8 cellular contexts compared by ENCODE assay signal in the genomic region with DNA sequence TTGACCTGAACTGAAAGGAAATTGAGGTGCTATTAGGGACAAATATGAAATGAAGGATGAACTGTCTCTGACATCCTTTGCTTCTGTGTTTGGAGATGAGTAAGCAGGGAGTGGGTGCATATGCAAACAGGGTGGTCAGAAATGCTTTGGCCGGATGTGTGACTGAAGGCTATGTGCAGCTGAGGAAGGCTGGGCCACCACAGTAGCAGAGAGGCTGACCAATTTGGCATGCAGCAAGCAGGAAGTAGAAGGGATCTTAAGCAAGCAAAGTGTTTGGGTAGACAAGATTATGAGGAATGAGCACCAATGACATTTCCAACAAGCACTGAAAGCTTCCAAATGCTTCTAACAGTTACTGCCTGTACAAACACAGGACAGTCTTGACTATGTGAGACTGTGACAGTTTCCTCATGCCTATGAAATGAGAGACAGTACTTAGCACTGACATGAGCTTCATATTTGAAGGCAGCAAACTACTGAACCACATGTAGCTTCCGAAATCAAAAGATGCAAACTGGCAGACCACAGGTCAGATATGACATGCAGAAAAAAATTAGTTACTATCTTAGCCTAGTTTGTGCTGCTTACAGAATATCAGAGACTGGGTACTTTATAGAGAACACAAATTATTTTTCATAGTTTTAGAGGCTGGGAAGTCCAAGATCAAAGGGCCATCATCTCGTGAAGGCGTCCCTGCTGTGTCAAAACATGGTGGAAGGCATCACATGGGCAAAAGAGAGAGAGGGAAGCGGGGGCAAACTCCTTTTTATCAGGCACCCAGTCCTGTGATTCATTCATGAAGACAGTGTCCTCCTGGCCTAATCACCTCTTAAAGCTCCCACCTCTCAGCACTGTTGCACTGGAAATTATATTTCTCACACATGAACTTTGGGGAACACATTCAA. TPM values are rescaled to one million over a fixed set of nuclear protein-coding genes. Genes with fewer than 3 reads are reported as not detected.
DNase-seq lines count a peak whose midpoint lies in the region; ATAC-seq, FAIRE-seq and TF ChIP-seq lines count a peak whose summit lies in the region.

No MANE protein-coding gene starts in this region.

- no peaks in the 10 kb centered on the region for H3K9me3 ChIP-seq in upper lobe of left lung

- H3K27me3 ChIP-seq in upper lobe of left lung, result no peaks in the 10 kb centered on the region

- peak; percentile 23 to 32 for ATAC-seq in upper lobe of left lung (ENCODE audit: low FRiP score in 2 of 2)

- peak overlapping the region; percentile 32 to 68 (median 52) for H3K27ac ChIP-seq in upper lobe of left lung

- 53 to 65% methylated on average over 5 of the region's 5 CpGs for WGBS in lower leg skin, 2 donors
- 61 to 64% methylated on average over 4 to 5 of the region's 5 CpGs for WGBS in upper lobe of left lung, 2 donors

- H3K9me3 Mint-ChIP-seq in activated naive CD4-positive, alpha-beta T cell treated with anti-CD3 and anti-CD28 coated beads, Interleukin-2, amount 10 ng/mL, durations not matched to agents 7 days and 5 days, result no peaks in the 10 kb centered on the region

- TF ChIP-seq POLR2A in H54 (IDR thresholded peaks at IDR 0.05; ENCODE audit: low read depth, low read length) (no peak), lower leg skin (IDR thresholded peaks at IDR 0.05) (no peak), upper lobe of left lung (IDR thresholded peaks at IDR 0.05) (peak in 1 of 4 donors; percentile 33)

- peaks cover 47% of the 10 kb centered on the region for H3K36me3 Mint-ChIP-seq in activated naive CD4-positive, alpha-beta T cell treated with anti-CD3 and anti-CD28 coated beads, Interleukin-2, amount 10 ng/mL, durations not matched to agents 7 days and 5 days

- intact Hi-C loops in lower leg skin (cut with DNase I; ENCODE audit: low total_unique reads), result loop anchor here (10.0 kb wide), 1 partner anchor 132 kb away; the partner anchor contains the start of gene SLC35F5

- peaks cover 27 to 39% (median 34%) of the 10 kb centered on the region in 4 donors for H3K4me1 ChIP-seq in upper lobe of left lung

- no peak for TF ChIP-seq EP300 in upper lobe of left lung (IDR thresholded peaks at IDR 0.05)

- no peak overlapping the region for H3K4me3 ChIP-seq in lower leg skin (ENCODE audit: low read depth, poor library complexity, severe bottlenecking)
- no peak overlapping the region for H3K4me3 ChIP-seq in upper lobe of left lung

- H3K4me1 Mint-ChIP-seq in activated naive CD4-positive, alpha-beta T cell treated with anti-CD3 and anti-CD28 coated beads, Interleukin-2, amount 10 ng/mL, durations not matched to agents 7 days and 5 days, result peaks cover 53% of the 10 kb centered on the region

- no peaks in the 10 kb centered on the region for H3K36me3 ChIP-seq in upper lobe of left lung

- peak; percentile 59 for DNase-seq in activated CD4-positive, alpha-beta T cell treated with anti-CD3 and anti-CD28 coated beads for 48 hours
- no peak for DNase-seq in activated CD4-positive, alpha-beta T cell treated with anti-CD3 and anti-CD28 coated beads, Interleukin-2, amount 50 U/mL, for 1 hour
- no peak for DNase-seq in H54 (ENCODE audit: insufficient read length, low spot score)
- DNase-seq in M059J (ENCODE audit: low read depth), result peak; percentile 83
- peak; percentile 53 for DNase-seq in activated naive CD4-positive, alpha-beta T cell treated with anti-CD3 and anti-CD28 coated beads, Interleukin-2, amount 10 ng/mL, durations not matched to agents 7 days and 5 days
- DNase-seq in lower leg skin (ENCODE audit: low spot score in 2 of 2), result peak; percentile 50 to 87
- DNase-seq in upper lobe of left lung, result peak in 1 of 2 donors; percentile 77
- no peak for DNase-seq in hippocampal formation (lab: John Stamatoyannopoulos, UW)

- CTCF ChIA-PET in activated naive CD4-positive, alpha-beta T cell treated with anti-CD3 and anti-CD28 coated beads, Interleukin-2, amount 10 ng/mL, durations not matched to agents 7 days and 5 days (lab: Charles Lee), result interaction anchor here (3.1 kb wide), 1 partner anchor 9 kb away, joined by 21 read pairs; no protein-coding TSS in a partner anchor

- peak; percentile 94 for FAIRE-seq in H54 (lab: Jason Lieb, UNC)

- H3K27ac Mint-ChIP-seq in activated naive CD4-positive, alpha-beta T cell treated with anti-CD3 and anti-CD28 coated beads, Interleukin-2, amount 10 ng/mL, durations not matched to agents 7 days and 5 days, result peak overlapping the region; percentile 83

- peak overlapping the region; percentile 24 for H3K4me3 Mint-ChIP-seq in activated naive CD4-positive, alpha-beta T cell treated with anti-CD3 and anti-CD28 coated beads, Interleukin-2, amount 10 ng/mL, durations not matched to agents 7 days and 5 days

- no peaks in the 10 kb centered on the region for H3K27me3 Mint-ChIP-seq in activated naive CD4-positive, alpha-beta T cell treated with anti-CD3 and anti-CD28 coated beads, Interleukin-2, amount 10 ng/mL, durations not matched to agents 7 days and 5 days

- TF ChIP-seq CTCF in lower leg skin (IDR thresholded peaks at IDR 0.05) (no peak), upper lobe of left lung (IDR thresholded peaks at IDR 0.05) (no peak)

RNA-seq across cellular contexts. Expression of gene ACTR3, which starts 3.2 kb away (rescaled TPM):
- total RNA-seq in M059J (2014; rRNA removed; shearing (Covaris generic)), result 272 and 393 TPM in 2 replicates
- total RNA-seq in lower leg skin, result 100 to 1,000 TPM in 3 of 4 donors, 10 to 100 TPM in 1; 92.5 to 154 (median 115) TPM
- 100 to 1,000 TPM in 4 of 6 donors, 10 to 100 TPM in 2; 79.6 to 304 (median 139) TPM for total RNA-seq in upper lobe of left lung

Comparison
In these comparisons a context has a peak if more than half of its experiments do, and no peak if none do; other contexts are left out.
1. DNase-seq: peak in activated CD4-positive, alpha-beta T cell treated with anti-CD3 and anti-CD28 coated beads for 48 hours (single experiment), M059J (single experiment), activated naive CD4-positive, alpha-beta T cell treated with anti-CD3 and anti-CD28 coated beads, Interleukin-2, amount 10 ng/mL, durations not matched to agents 7 days and 5 days (single experiment) and lower leg skin (2 of 2); none in activated CD4-positive, alpha-beta T cell treated with anti-CD3 and anti-CD28 coated beads, Interleukin-2, amount 50 U/mL, for 1 hour (single experiment), H54 (single experiment) and hippocampal formation (0 of 2).